In the genomic region with DNA sequence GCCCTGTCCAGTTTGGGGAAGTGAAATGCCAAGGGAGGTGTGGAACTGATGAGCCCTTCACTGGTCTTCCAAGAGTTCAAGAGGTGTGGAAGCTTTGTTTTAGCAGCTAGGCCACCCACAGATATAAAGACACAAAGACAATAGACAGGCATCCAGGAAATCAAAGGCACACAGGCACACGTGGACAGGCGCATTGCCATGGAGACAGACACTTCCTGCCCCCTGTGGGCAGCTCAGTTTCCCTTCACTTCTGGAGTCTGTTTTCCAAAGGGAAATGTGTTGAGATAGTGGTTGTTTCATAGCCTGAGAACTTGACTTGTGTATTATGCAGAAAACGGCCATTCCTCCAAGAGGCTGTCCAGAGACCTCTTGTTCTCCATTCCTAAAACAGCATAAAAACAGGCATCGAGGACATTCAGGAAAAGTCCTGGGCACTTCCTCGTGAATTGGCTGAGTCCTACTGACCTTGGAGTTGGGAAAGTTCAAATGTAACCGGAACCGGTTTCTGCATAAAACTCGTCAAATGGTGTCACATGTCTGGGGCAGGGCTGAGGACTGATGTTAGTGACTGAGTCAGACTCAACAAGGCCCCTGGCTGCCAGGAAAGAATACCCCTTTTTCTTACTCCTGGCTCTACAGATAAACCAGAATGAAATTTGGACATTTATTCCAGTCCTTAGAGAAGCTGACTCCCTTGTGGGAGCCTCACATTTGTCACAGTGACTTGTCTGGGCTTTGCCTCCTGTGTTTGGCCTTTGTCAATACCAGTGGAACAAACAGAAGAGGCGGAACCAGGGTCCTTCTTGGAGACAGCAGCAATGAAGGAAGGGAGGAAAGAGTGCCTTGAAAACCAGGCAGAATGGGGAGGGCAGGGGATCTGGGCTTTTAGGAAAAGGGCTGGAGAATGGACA, we compare ENCODE assay signal across 10 cellular contexts. TPM values are rescaled to one million over a fixed set of nuclear protein-coding genes. Genes with fewer than 3 reads are reported as not detected.
A peak's percentile ranks its signal among the peaks of the same experiment; 100 is the strongest.
DNase-seq lines count a peak whose midpoint lies in the region; ATAC-seq and TF ChIP-seq lines count a peak whose summit lies in the region.
"Had no signal": no experiment of that assay in that cellular context is flagged by ENCODE, and none has a peak within 500 bp of the region (broad histone marks: within the 10 kb centered on the region; RNA-seq: fewer than 3 reads in every experiment).

No MANE protein-coding gene starts in this region.

- ATAC-seq in lung (ENCODE audit: insufficient read depth, low FRiP score) (no peak), HG02798 (IDR thresholded peaks at IDR 0.05; ENCODE audit: poor library complexity, unreplicated experiment) (no peak)
- ATAC-seq: CD8-positive, alpha-beta T cell had no signal

- 94% methylated on average over 7 of the region's 9 CpGs for WGBS in mammary epithelial cell (ENCODE audit: low coverage, missing lambda C conversion rate)
- WGBS in lung, 2 donors: 41 to 55% methylated on average over 9 of the region's 9 CpGs

- in situ Hi-C loops in mammary epithelial cell (cut with MboI; ENCODE audit: low sequenced_read_pairs in 2 of 2): no loop called here

- no peaks in the 10 kb centered on the region for H3K79me2 ChIP-seq in mammary epithelial cell (ENCODE audit: insufficient read depth, low read length)

- intact Hi-C loops in breast epithelium (cut with DNase I; ENCODE audit: low total_unique reads) (no loop called here), mammary epithelial cell (cut with micrococcal nuclease) (no loop called here), vagina (cut with DNase I) (loop anchor here (10.0 kb wide), 1 partner anchor 224 kb away; no protein-coding TSS in a partner anchor), head of caudate nucleus (cut with DNase I) (no loop called here)

- no TSS peak for BruUV-seq in mammary epithelial cell (replicated peaks; lab: Mats Ljungman, UMichigan)

- CTCF ChIA-PET in mammary epithelial cell (lab: Charles Lee; ENCODE audit: low non-redundant PET): no interaction called here

- H3K4me3 ChIP-seq in breast epithelium: no peak overlapping the region
- H3K4me3 ChIP-seq in mammary epithelial cell (replicated peaks in 1 of 3; ENCODE audit: insufficient read depth in 1 of 3, low read depth in 2 of 3, low read length in 3 of 3): no peak overlapping the region
- H3K4me3 ChIP-seq in coronary artery: peak overlapping the region; percentile 71
- H3K4me3 ChIP-seq in lung: no peak overlapping the region
- no peak overlapping the region for H3K4me3 ChIP-seq in vagina

- no peak overlapping the region for H2AFZ ChIP-seq in mammary epithelial cell (ENCODE audit: low read depth, low read length)

- no peaks in the 10 kb centered on the region for H3K27me3 ChIP-seq in breast epithelium
- no peaks in the 10 kb centered on the region for H3K27me3 ChIP-seq in mammary epithelial cell (ENCODE audit: insufficient read depth, low read length)
- H3K27me3 ChIP-seq in lung (ENCODE audit: control insufficient read depth, insufficient read depth): no peaks in the 10 kb centered on the region
- H3K27me3 ChIP-seq in vagina: no peaks in the 10 kb centered on the region

- H3K9ac ChIP-seq in mammary epithelial cell (ENCODE audit: insufficient read depth, low read length): no peak overlapping the region
- H3K9ac ChIP-seq: KMS-11 had no signal

- H3K27ac ChIP-seq in breast epithelium (peak overlapping the region; percentile 31 to 45), mammary epithelial cell (ENCODE audit: insufficient read depth, low read depth, low read length) (no peak overlapping the region), coronary artery (peak overlapping the region; percentile 96 to 99), lung (ENCODE audit: low read depth in 1 of 2, low read length in 1 of 2) (peak overlapping the region; percentile 86 to 88), vagina (peak overlapping the region; percentile 74)
- H3K27ac ChIP-seq: KMS-11 had no signal

- peaks cover 0 to 3% of the 10 kb centered on the region in 2 donors for H3K4me1 ChIP-seq in breast epithelium
- no peaks in the 10 kb centered on the region for H3K4me1 ChIP-seq in mammary epithelial cell (ENCODE audit: insufficient read depth, low read length)
- H3K4me1 ChIP-seq in lung (ENCODE audit: control insufficient read depth in 2 of 2, insufficient read depth in 2 of 2, low read length in 2 of 2): peaks cover 22 to 30% of the 10 kb centered on the region in 2 donors
- peaks cover 52% of the 10 kb centered on the region for H3K4me1 ChIP-seq in vagina

- no peak overlapping the region for H3K4me2 ChIP-seq in mammary epithelial cell (ENCODE audit: insufficient read depth, low read depth, low read length)
- H3K4me2 ChIP-seq: KMS-11 had no signal

- dilution Hi-C loops in mammary epithelial cell (cut with HindIII; ENCODE audit: low sequenced_read_pairs): loop anchor here (5.0 kb wide), 1 partner anchor 46 kb away; no protein-coding TSS in a partner anchor

- no peaks in the 10 kb centered on the region for H3K9me3 ChIP-seq in breast epithelium
- no peaks in the 10 kb centered on the region for H3K9me3 ChIP-seq in mammary epithelial cell (replicated peaks; ENCODE audit: insufficient read depth, low read length)
- H3K9me3 ChIP-seq in lung (ENCODE audit: control insufficient read depth in 2 of 2, insufficient read depth in 1 of 2, low read length in 1 of 2): no peaks in the 10 kb centered on the region
- no peaks in the 10 kb centered on the region for H3K9me3 ChIP-seq in vagina

- TF ChIP-seq POLR2A in breast epithelium (IDR thresholded peaks at IDR 0.05) (no peak), vagina (IDR thresholded peaks at IDR 0.05) (no peak)

- no peak for DNase-seq in breast epithelium (ENCODE audit: low spot score in 2 of 2)
- DNase-seq in mammary epithelial cell: no peak
- DNase-seq in coronary artery (ENCODE audit: low spot score): peak; percentile 74
- DNase-seq in lung (ENCODE audit: low spot score): no peak
- no peak for DNase-seq in vagina (ENCODE audit: extremely low spot score in 2 of 2)
- no peak for DNase-seq in activated CD8-positive, alpha-beta memory T cell treated with anti-CD3 and anti-CD28 coated beads, Interleukin-2, amount 50 U/mL, for 4 hours
- DNase-seq in head of caudate nucleus: no peak
- DNase-seq: CD8-positive, alpha-beta T cell had no signal

- no peak for TF ChIP-seq CTCF in breast epithelium (IDR thresholded peaks at IDR 0.05)
- TF ChIP-seq CTCF in mammary epithelial cell (conservative IDR thresholded peaks at IDR 0.05 in 1 of 2, IDR thresholded peaks at IDR 0.05 in 1 of 2; ENCODE audit: extremely low read depth in 1 of 2, insufficient read depth in 1 of 2, low read depth in 1 of 2, low read length in 2 of 2): no peak
- no peak for TF ChIP-seq CTCF in coronary artery (IDR thresholded peaks at IDR 0.05)
- no peak for TF ChIP-seq CTCF in lung (IDR thresholded peaks at IDR 0.05; ENCODE audit: control extremely low read depth, extremely low read depth)
- TF ChIP-seq CTCF in vagina (IDR thresholded peaks at IDR 0.05): no peak

- no peaks in the 10 kb centered on the region for H4K20me1 ChIP-seq in mammary epithelial cell (ENCODE audit: insufficient read depth, low read length)

- H3K36me3 ChIP-seq in breast epithelium (no peaks in the 10 kb centered on the region), mammary epithelial cell (ENCODE audit: insufficient read depth, low read length) (no peaks in the 10 kb centered on the region), lung (ENCODE audit: control insufficient read depth in 2 of 2, insufficient read depth in 2 of 2, low read length in 2 of 2) (no peaks in the 10 kb centered on the region), vagina (no peaks in the 10 kb centered on the region)

RNA-seq across cellular contexts. Expression of a gene that starts 1.3 kb away (rescaled TPM):
- total RNA-seq in breast epithelium (1 to 10 TPM; 1.6 to 3.4 (median 2.6) TPM), mammary epithelial cell (under 1 TPM; 0.16 to 0.33 TPM), lung (10 to 100 TPM in 1 of 2 donors, 1 to 10 TPM in 1; 8.2 to 12.2 TPM), vagina (2.5 TPM)
- polyA plus RNA-seq in mammary epithelial cell (0.09 TPM), lung (1 to 10 TPM; 3.1 to 4.2 TPM)
- not detected for polyA minus RNA-seq in mammary epithelial cell
